20 cellular contexts compared by ENCODE assay signal in the genomic region with DNA sequence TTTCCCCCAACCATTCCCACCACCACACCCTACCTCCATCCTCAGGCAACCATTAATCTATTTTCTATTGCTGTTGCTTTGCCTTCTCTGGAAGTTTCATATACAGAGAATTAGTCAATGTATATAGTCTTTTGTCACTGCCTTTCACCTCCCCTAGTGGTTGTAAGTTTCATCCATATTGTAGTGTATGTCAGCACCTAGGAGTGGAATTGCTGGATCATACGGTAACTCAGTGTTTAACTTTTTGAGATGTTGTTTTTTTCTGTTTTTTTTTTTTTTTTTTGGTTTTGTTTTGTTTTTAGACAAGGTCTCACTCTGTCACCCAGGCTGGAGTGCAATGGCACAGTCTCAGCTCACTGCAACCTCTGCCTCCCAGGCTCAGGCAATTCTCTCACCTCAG.
"Had no signal": no experiment of that assay in that cellular context is flagged by ENCODE, and none has a peak within 500 bp of the region (broad histone marks: within the 10 kb centered on the region; RNA-seq: fewer than 3 reads in every experiment).

No MANE protein-coding gene starts in this region.

- H3K36me3 ChIP-seq: ovary had no signal

- H3K9me3 Mint-ChIP-seq: activated CD4-positive, alpha-beta T cell treated with anti-CD3 and anti-CD28 coated beads, Interleukin-2, amount 10 ng/mL, durations not matched to agents 24 days and 14 days; activated naive CD4-positive, alpha-beta T cell treated with anti-CD3 and anti-CD28 coated beads, Interleukin-2, amount 10 ng/mL, durations not matched to agents 7 days and 5 days; activated T-cell treated with anti-CD3 and anti-CD28 coated beads, Interleukin-2, amount 50 U/mL, for 4 hours; naive B cell; WTC11 had no signal

- H3K9me3 ChIP-seq: ascending aorta, heart right ventricle, left ventricle myocardium inferior, mucosa of descending colon, ovary, thyroid gland, vagina had no signal

- H3K4me3 ChIP-seq: ascending aorta, coronary artery, heart right ventricle, left ventricle myocardium inferior, mucosa of descending colon, ovary, thyroid gland, vagina had no signal

- H3K4me3 Mint-ChIP-seq: activated CD4-positive, alpha-beta T cell treated with anti-CD3 and anti-CD28 coated beads, Interleukin-2, amount 10 ng/mL, durations not matched to agents 24 days and 14 days; activated naive CD4-positive, alpha-beta T cell treated with anti-CD3 and anti-CD28 coated beads, Interleukin-2, amount 10 ng/mL, durations not matched to agents 7 days and 5 days; activated T-cell treated with anti-CD3 and anti-CD28 coated beads, Interleukin-2, amount 50 U/mL, for 4 hours; naive B cell; T-helper 17 cell; WTC11 had no signal

- H3K36me3 Mint-ChIP-seq: naive B cell had no signal

- ATAC-seq: activated T-cell treated with anti-CD3 and anti-CD28 coated beads, Interleukin-2, amount 50 U/mL, for 4 hours; heart right ventricle; mucosa of descending colon; T-helper 17 cell; WTC11 had no signal

- H3K27ac ChIP-seq: left ventricle myocardium inferior, ovary, vagina had no signal

- H3K27me3 ChIP-seq: ascending aorta, heart right ventricle, ovary, thyroid gland, vagina had no signal

- H3K27ac Mint-ChIP-seq: activated CD4-positive, alpha-beta T cell treated with anti-CD3 and anti-CD28 coated beads, Interleukin-2, amount 10 ng/mL, durations not matched to agents 24 days and 14 days; activated naive CD4-positive, alpha-beta T cell treated with anti-CD3 and anti-CD28 coated beads, Interleukin-2, amount 10 ng/mL, durations not matched to agents 7 days and 5 days; T-helper 17 cell had no signal

- DNase-seq: activated CD4-positive, alpha-beta T cell treated with anti-CD3 and anti-CD28 coated beads, Interleukin-2, amount 10 ng/mL, durations not matched to agents 24 days and 14 days; activated CD8-positive, alpha-beta memory T cell treated with anti-CD3 and anti-CD28 coated beads, Interleukin-2, amount 50 U/mL, for 4 hours; activated effector memory CD4-positive, alpha-beta T cell treated with Interleukin-2 at 50 U/mL for 16 hours; activated naive CD4-positive, alpha-beta T cell treated with anti-CD3 and anti-CD28 coated beads, Interleukin-2, amount 10 ng/mL, durations not matched to agents 7 days and 5 days; activated T-cell treated with anti-CD3 and anti-CD28 coated beads, Interleukin-2, amount 50 U/mL, for 4 hours; erythroblast; heart right ventricle; kidney glomerular epithelial cell; left ventricle myocardium inferior; mesenchymal stem cell; mucosa of descending colon; naive B cell; ovary; stimulated activated naive CD4-positive, alpha-beta T cell; T-helper 17 cell; thyroid gland had no signal

- H3K27me3 Mint-ChIP-seq: activated CD4-positive, alpha-beta T cell treated with anti-CD3 and anti-CD28 coated beads, Interleukin-2, amount 10 ng/mL, durations not matched to agents 24 days and 14 days; activated naive CD4-positive, alpha-beta T cell treated with anti-CD3 and anti-CD28 coated beads, Interleukin-2, amount 10 ng/mL, durations not matched to agents 7 days and 5 days; naive B cell; T-helper 17 cell had no signal
